1 cellular context compared by ENCODE assay signal in the genomic region with DNA sequence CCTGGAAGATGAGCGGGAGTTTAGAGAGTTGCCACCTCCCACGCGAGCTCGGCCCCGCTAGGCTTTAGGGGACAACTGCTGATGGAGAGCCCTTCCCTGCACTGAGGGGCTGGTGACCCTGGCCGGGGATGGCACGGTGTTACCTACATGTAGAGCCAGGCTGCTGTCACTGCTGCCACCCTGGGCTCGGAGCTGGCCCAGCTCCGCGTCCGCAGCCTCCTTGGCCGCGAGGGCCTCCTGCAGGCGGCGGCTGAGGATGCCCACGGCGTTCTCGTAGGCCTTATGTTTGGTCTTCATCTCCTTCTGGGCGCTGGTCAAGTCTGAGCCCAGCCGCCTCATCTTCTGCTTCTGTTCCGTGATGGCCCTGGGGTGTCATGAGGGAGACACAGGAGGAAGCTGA.
TF ChIP-seq lines count a peak whose summit lies in the region.

No MANE protein-coding gene starts in this region.

TF ChIP-seq in GM23338, 12 proteins besides CTCF, POLR2A, EP300 and RAD21 (continued from another document):
- TF ChIP-seq, protein P1, sequence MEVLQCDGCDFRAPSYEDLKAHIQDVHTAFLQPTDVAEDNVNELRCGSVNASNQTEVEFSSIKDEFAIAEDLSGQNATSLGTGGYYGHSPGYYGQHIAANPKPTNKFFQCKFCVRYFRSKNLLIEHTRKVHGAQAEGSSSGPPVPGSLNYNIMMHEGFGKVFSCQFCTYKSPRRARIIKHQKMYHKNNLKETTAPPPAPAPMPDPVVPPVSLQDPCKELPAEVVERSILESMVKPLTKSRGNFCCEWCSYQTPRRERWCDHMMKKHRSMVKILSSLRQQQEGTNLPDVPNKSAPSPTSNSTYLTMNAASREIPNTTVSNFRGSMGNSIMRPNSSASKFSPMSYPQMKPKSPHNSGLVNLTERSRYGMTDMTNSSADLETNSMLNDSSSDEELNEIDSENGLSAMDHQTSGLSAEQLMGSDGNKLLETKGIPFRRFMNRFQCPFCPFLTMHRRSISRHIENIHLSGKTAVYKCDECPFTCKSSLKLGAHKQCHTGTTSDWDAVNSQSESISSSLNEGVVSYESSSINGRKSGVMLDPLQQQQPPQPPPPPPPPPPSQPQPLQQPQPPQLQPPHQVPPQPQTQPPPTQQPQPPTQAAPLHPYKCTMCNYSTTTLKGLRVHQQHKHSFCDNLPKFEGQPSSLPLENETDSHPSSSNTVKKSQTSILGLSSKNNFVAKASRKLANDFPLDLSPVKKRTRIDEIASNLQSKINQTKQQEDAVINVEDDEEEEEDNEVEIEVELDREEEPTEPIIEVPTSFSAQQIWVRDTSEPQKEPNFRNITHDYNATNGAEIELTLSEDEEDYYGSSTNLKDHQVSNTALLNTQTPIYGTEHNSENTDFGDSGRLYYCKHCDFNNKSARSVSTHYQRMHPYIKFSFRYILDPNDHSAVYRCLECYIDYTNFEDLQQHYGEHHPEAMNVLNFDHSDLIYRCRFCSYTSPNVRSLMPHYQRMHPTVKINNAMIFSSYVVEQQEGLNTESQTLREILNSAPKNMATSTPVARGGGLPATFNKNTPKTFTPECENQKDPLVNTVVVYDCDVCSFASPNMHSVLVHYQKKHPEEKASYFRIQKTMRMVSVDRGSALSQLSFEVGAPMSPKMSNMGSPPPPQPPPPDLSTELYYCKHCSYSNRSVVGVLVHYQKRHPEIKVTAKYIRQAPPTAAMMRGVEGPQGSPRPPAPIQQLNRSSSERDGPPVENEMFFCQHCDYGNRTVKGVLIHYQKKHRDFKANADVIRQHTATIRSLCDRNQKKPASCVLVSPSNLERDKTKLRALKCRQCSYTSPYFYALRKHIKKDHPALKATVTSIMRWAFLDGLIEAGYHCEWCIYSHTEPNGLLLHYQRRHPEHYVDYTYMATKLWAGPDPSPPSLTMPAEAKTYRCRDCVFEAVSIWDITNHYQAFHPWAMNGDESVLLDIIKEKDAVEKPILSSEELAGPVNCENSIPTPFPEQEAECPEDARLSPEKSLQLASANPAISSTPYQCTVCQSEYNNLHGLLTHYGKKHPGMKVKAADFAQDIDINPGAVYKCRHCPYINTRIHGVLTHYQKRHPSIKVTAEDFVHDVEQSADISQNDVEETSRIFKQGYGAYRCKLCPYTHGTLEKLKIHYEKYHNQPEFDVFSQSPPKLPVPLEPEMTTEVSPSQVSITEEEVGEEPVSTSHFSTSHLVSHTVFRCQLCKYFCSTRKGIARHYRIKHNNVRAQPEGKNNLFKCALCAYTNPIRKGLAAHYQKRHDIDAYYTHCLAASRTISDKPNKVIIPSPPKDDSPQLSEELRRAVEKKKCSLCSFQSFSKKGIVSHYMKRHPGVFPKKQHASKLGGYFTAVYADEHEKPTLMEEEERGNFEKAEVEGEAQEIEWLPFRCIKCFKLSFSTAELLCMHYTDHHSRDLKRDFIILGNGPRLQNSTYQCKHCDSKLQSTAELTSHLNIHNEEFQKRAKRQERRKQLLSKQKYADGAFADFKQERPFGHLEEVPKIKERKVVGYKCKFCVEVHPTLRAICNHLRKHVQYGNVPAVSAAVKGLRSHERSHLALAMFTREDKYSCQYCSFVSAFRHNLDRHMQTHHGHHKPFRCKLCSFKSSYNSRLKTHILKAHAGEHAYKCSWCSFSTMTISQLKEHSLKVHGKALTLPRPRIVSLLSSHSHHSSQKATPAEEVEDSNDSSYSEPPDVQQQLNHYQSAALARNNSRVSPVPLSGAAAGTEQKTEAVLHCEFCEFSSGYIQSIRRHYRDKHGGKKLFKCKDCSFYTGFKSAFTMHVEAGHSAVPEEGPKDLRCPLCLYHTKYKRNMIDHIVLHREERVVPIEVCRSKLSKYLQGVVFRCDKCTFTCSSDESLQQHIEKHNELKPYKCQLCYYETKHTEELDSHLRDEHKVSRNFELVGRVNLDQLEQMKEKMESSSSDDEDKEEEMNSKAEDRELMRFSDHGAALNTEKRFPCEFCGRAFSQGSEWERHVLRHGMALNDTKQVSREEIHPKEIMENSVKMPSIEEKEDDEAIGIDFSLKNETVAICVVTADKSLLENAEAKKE (CRISPR knock-in tag; IDR thresholded peaks at IDR 0.05): no peak
- no peak for TF ChIP-seq STAT1 (IDR thresholded peaks at IDR 0.05; ENCODE audit: unreplicated experiment)
- TF ChIP-seq, protein P2, sequence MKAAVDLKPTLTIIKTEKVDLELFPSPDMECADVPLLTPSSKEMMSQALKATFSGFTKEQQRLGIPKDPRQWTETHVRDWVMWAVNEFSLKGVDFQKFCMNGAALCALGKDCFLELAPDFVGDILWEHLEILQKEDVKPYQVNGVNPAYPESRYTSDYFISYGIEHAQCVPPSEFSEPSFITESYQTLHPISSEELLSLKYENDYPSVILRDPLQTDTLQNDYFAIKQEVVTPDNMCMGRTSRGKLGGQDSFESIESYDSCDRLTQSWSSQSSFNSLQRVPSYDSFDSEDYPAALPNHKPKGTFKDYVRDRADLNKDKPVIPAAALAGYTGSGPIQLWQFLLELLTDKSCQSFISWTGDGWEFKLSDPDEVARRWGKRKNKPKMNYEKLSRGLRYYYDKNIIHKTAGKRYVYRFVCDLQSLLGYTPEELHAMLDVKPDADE (IDR thresholded peaks at IDR 0.05): no peak
